ENCODE assay signal across 1 cellular context in the genomic region with DNA sequence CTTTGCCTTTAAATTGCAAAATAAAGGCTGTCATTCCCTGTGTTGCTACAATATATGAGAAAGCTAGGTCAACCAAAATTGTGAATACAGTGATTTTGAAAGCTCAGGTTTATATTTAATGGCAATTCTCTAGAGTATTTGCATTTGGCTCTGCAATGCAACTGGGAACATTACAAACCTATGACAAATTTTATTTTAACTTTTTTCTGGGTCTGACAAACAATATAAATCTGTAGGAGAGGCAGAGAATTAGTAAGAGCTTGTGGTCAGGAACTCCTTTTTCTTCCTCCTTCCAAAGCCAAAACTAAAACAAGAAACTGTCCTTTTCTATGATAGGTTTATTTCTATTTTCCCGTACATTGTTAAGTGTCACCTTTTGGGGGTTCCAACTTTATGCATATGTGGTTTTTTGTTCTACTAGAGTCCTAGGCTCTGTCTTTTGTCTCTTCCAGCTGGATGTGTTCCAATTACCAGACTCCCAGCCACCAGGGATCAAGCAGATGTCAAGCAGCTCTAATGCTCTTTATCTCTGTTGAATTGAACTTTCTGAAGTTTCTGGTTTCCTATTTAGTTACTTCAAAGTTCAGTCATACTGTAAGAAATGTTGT.
TF ChIP-seq lines count a peak whose summit lies in the region.

No MANE protein-coding gene starts in this region.

TF ChIP-seq in IMR-90, 13 proteins besides CTCF, POLR2A, EP300 and RAD21:
- TF ChIP-seq RFX5 (IDR thresholded peaks at IDR 0.05; ENCODE audit: low read depth, low read length) (no peak), MAFK (IDR thresholded peaks at IDR 0.05; ENCODE audit: low read depth, low read length) (no peak), SMC3 (IDR thresholded peaks at IDR 0.05; ENCODE audit: low read depth, low read length) (no peak), CEBPB (IDR thresholded peaks at IDR 0.05; ENCODE audit: low read depth, low read length) (no peak), NFE2L2 (IDR thresholded peaks at IDR 0.05; ENCODE audit: low read depth, low read length) (no peak), BHLHE40 (IDR thresholded peaks at IDR 0.05; ENCODE audit: low read depth, low read length) (no peak), CHD1 (IDR thresholded peaks at IDR 0.05; ENCODE audit: low read depth, low read length) (no peak), MAZ (IDR thresholded peaks at IDR 0.05; ENCODE audit: borderline replicate concordance, low read depth, low read length) (no peak), MXI1 (IDR thresholded peaks at IDR 0.05; ENCODE audit: borderline replicate concordance, low read depth, low read length) (no peak), RCOR1 (IDR thresholded peaks at IDR 0.05; ENCODE audit: insufficient replicate concordance, low read length) (no peak), FOS (IDR thresholded peaks at IDR 0.05; ENCODE audit: low read depth, low read length) (no peak)
- TF ChIP-seq, protein P1, sequence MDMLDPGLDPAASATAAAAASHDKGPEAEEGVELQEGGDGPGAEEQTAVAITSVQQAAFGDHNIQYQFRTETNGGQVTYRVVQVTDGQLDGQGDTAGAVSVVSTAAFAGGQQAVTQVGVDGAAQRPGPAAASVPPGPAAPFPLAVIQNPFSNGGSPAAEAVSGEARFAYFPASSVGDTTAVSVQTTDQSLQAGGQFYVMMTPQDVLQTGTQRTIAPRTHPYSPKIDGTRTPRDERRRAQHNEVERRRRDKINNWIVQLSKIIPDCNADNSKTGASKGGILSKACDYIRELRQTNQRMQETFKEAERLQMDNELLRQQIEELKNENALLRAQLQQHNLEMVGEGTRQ (IDR thresholded peaks at IDR 0.05; ENCODE audit: low read depth, low read length): no peak
- TF ChIP-seq, protein P2, sequence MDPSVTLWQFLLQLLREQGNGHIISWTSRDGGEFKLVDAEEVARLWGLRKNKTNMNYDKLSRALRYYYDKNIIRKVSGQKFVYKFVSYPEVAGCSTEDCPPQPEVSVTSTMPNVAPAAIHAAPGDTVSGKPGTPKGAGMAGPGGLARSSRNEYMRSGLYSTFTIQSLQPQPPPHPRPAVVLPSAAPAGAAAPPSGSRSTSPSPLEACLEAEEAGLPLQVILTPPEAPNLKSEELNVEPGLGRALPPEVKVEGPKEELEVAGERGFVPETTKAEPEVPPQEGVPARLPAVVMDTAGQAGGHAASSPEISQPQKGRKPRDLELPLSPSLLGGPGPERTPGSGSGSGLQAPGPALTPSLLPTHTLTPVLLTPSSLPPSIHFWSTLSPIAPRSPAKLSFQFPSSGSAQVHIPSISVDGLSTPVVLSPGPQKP (IDR thresholded peaks at IDR 0.05; ENCODE audit: borderline replicate concordance, low read depth, low read length): no peak
